14 cellular contexts compared by ENCODE assay signal in the genomic region with DNA sequence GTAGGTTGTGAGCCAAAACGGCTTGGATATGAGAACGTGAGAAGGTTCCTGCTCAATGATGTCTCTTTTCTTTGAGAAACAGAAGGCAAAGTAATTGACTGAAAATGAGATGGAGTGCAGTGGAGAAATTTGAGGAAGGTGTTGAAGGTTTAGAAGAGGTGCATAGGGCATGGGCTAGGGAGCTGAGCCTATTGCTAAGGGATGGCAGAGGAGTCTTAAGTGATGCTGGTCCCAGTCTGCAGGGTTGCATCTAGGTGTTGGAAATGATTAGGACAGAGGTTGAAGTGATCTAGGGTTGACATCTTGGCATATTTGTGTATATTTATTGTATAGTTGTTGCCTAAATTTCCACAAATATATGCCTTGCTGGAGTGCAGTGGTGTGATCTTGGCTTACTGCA. TPM values are rescaled to one million over a fixed set of nuclear protein-coding genes. Genes with fewer than 3 reads are reported as not detected.
DNase-seq lines count a peak whose midpoint lies in the region; ATAC-seq and TF ChIP-seq lines count a peak whose summit lies in the region.
"Had no signal": no experiment of that assay in that cellular context is flagged by ENCODE, and none has a peak within 500 bp of the region (broad histone marks: within the 10 kb centered on the region; RNA-seq: fewer than 3 reads in every experiment).

No MANE protein-coding gene starts in this region.

- ATAC-seq in GM18867 (IDR thresholded peaks at IDR 0.05; ENCODE audit: unreplicated experiment): no peak

- H3K4me3 Mint-ChIP-seq in activated naive CD4-positive, alpha-beta T cell treated with anti-CD3 and anti-CD28 coated beads, Interleukin-2, amount 10 ng/mL, durations not matched to agents 7 days and 5 days: peak overlapping the region; percentile 87
- H3K4me3 Mint-ChIP-seq: nephron progenitor cell had no signal

- TF ChIP-seq EP300 in esophagus muscularis mucosa (IDR thresholded peaks at IDR 0.05) (no peak), transverse colon (IDR thresholded peaks at IDR 0.05; ENCODE audit: low read depth) (no peak)

- in situ Hi-C loops in transverse colon (cut with MboI; ENCODE audit: low pct_ligation_motif_present in 1 of 4, low pct_unique_long_range_greater_than_20kb in 1 of 4, low sequenced_read_pairs in 3 of 4): no loop called here

- H3K4me1 Mint-ChIP-seq in activated naive CD4-positive, alpha-beta T cell treated with anti-CD3 and anti-CD28 coated beads, Interleukin-2, amount 10 ng/mL, durations not matched to agents 7 days and 5 days: peaks cover 73% of the 10 kb centered on the region

- intact Hi-C loops in esophagus muscularis mucosa (cut with DNase I): no loop called here
- intact Hi-C loops in transverse colon (cut with DNase I; ENCODE audit: low total_unique reads): no loop called here

- no peaks in the 10 kb centered on the region for H3K27me3 Mint-ChIP-seq in activated naive CD4-positive, alpha-beta T cell treated with anti-CD3 and anti-CD28 coated beads, Interleukin-2, amount 10 ng/mL, durations not matched to agents 7 days and 5 days

- DNase-seq in activated naive CD4-positive, alpha-beta T cell treated with anti-CD3 and anti-CD28 coated beads, Interleukin-2, amount 10 ng/mL, durations not matched to agents 7 days and 5 days: no peak
- DNase-seq in activated naive CD4-positive, alpha-beta T cell (lab: John Stamatoyannopoulos, UW): no peak
- no peak for DNase-seq in Peyer's patch
- no peak for DNase-seq in esophagus muscularis mucosa (ENCODE audit: extremely low spot score)
- no peak for DNase-seq in transverse colon
- DNase-seq in iPS-NIHi11 (ENCODE audit: low spot score): no peak
- no peak for DNase-seq in activated gamma-delta T cell treated with Interleukin-2 at 50 U/mL for 16 hours
- DNase-seq: MV-4-11, NCI-H446 treated with DMSO at 0.1 percent for 48 hours, nephron progenitor cell, SHP77, WERI-Rb-1 had no signal

- CTCF ChIA-PET in activated naive CD4-positive, alpha-beta T cell treated with anti-CD3 and anti-CD28 coated beads, Interleukin-2, amount 10 ng/mL, durations not matched to agents 7 days and 5 days (lab: Charles Lee): interaction anchor here (1.5 to 5.0 kb wide), 5 partner anchors 15 to 30 kb away, joined by 3 to 32 read pairs (median 12); no protein-coding TSS in a partner anchor

- peaks cover 43% of the 10 kb centered on the region for H3K36me3 Mint-ChIP-seq in activated naive CD4-positive, alpha-beta T cell treated with anti-CD3 and anti-CD28 coated beads, Interleukin-2, amount 10 ng/mL, durations not matched to agents 7 days and 5 days

- no peaks in the 10 kb centered on the region for H3K9me3 ChIP-seq in Peyer's patch
- H3K9me3 ChIP-seq in esophagus muscularis mucosa: no peaks in the 10 kb centered on the region
- no peaks in the 10 kb centered on the region for H3K9me3 ChIP-seq in transverse colon
- H3K9me3 ChIP-seq: vagina had no signal

- 84% methylated on average over 2 of the region's 2 CpGs for WGBS in esophagus muscularis mucosa
- WGBS in transverse colon (ENCODE audit: low coverage in 1 of 2), 2 donors: 53 to 81% methylated on average over 2 of the region's 2 CpGs

- no peaks in the 10 kb centered on the region for H3K27me3 ChIP-seq in Peyer's patch
- H3K27me3 ChIP-seq in esophagus muscularis mucosa: no peaks in the 10 kb centered on the region
- no peaks in the 10 kb centered on the region for H3K27me3 ChIP-seq in transverse colon
- H3K27me3 ChIP-seq: vagina had no signal

- H3K4me1 ChIP-seq in Peyer's patch: peaks cover 0 to 26% (median 2%) of the 10 kb centered on the region in 4 donors
- H3K4me1 ChIP-seq in esophagus muscularis mucosa: peaks cover 7 to 64% (median 57%) of the 10 kb centered on the region in 4 donors
- H3K4me1 ChIP-seq in transverse colon: peaks cover 3 to 54% (median 17%) of the 10 kb centered on the region in 4 donors

- no peak for TF ChIP-seq POLR2A in Peyer's patch (IDR thresholded peaks at IDR 0.05)
- TF ChIP-seq POLR2A in esophagus muscularis mucosa (IDR thresholded peaks at IDR 0.05; ENCODE audit: low read depth): no peak
- no peak for TF ChIP-seq POLR2A in transverse colon (IDR thresholded peaks at IDR 0.05)

- peak overlapping the region; percentile 55 to 71 (median 62) for H3K4me3 ChIP-seq in Peyer's patch
- H3K4me3 ChIP-seq in esophagus muscularis mucosa: peak overlapping the region in 1 of 4 donors; percentile 21
- peak overlapping the region in 1 of 4 donors; percentile 65 for H3K4me3 ChIP-seq in transverse colon

- peak overlapping the region; percentile 2 to 90 (median 84) for H3K27ac ChIP-seq in Peyer's patch
- peak overlapping the region; percentile 71 to 87 (median 80) for H3K27ac ChIP-seq in esophagus muscularis mucosa (replicated peaks in 1 of 4)
- H3K27ac ChIP-seq in transverse colon: peak overlapping the region; percentile 84 to 89 (median 87)
- H3K27ac ChIP-seq: vagina, WERI-Rb-1 had no signal

- peak overlapping the region; percentile 97 for H3K27ac Mint-ChIP-seq in activated naive CD4-positive, alpha-beta T cell treated with anti-CD3 and anti-CD28 coated beads, Interleukin-2, amount 10 ng/mL, durations not matched to agents 7 days and 5 days
- H3K27ac Mint-ChIP-seq: nephron progenitor cell had no signal

- TF ChIP-seq CTCF in Peyer's patch (IDR thresholded peaks at IDR 0.05): no peak
- no peak for TF ChIP-seq CTCF in esophagus muscularis mucosa (IDR thresholded peaks at IDR 0.05)
- no peak for TF ChIP-seq CTCF in transverse colon (IDR thresholded peaks at IDR 0.05)

- H3K9me3 Mint-ChIP-seq in activated naive CD4-positive, alpha-beta T cell treated with anti-CD3 and anti-CD28 coated beads, Interleukin-2, amount 10 ng/mL, durations not matched to agents 7 days and 5 days: no peaks in the 10 kb centered on the region
- H3K9me3 Mint-ChIP-seq: nephron progenitor cell had no signal

- H3K36me3 ChIP-seq in Peyer's patch (peaks cover 0 to 4% (median 0%) of the 10 kb centered on the region in 3 donors), esophagus muscularis mucosa (no peaks in the 10 kb centered on the region), transverse colon (no peaks in the 10 kb centered on the region)
- H3K36me3 ChIP-seq: vagina, WERI-Rb-1 had no signal

RNA-seq across cellular contexts. Expression of gene BIRC3, which starts 2.3 kb away (rescaled TPM):
- total RNA-seq in Peyer's patch (100 to 1,000 TPM in 2 of 4 donors, 10 to 100 TPM in 2; 33.8 to 160 (median 92.3) TPM), esophagus muscularis mucosa (10 to 100 TPM in 3 of 4 donors, 1 to 10 TPM in 1; 10.0 to 13.7 (median 11.0) TPM), transverse colon (10 to 100 TPM in 3 of 4 donors, 1 to 10 TPM in 1; 2.2 to 57.8 (median 53.0) TPM)

RNA-seq across cellular contexts. Expression of gene BIRC2, which starts 27.5 kb away (rescaled TPM):
- total RNA-seq in Peyer's patch (10 to 100 TPM; 30.5 to 88.8 (median 60.8) TPM), esophagus muscularis mucosa (10 to 100 TPM; 25.6 to 40.3 (median 33.5) TPM), transverse colon (10 to 100 TPM; 66.5 to 95.9 (median 73.2) TPM)
